ENCODE assay signal across 8 cellular contexts in genomic region chr19:11203194-11204075, GRCh38. TPM values are rescaled to one million over a fixed set of nuclear protein-coding genes. Genes with fewer than 3 reads are reported as not detected.
DNase-seq lines count a peak whose midpoint lies in the region; ATAC-seq and TF ChIP-seq lines count a peak whose summit lies in the region.

No MANE protein-coding gene starts in this region.

- intact Hi-C loops in PC-3 (cut with micrococcal nuclease) = loop anchor here (1.0 to 5.0 kb wide), 2 partner anchors 65 to 166 kb away; no protein-coding TSS in a partner anchor
- intact Hi-C loops in head of caudate nucleus (cut with DNase I) = loop anchor here (5.0 kb wide), 1 partner anchor 61 kb away; no protein-coding TSS in a partner anchor

- H3K27ac Mint-ChIP-seq in activated naive CD8-positive, alpha-beta T cell treated with anti-CD3 and anti-CD28 coated beads, Interleukin-2, amount 10 ng/mL, durations not matched to agents 7 days and 5 days = no peak overlapping the region

- H3K36me3 ChIP-seq in PC-3 (ENCODE audit: low read depth, low read length) (no peaks in the 10 kb centered on the region), parathyroid adenoma (ENCODE audit: control insufficient read depth, insufficient read depth, low read length) (no peaks in the 10 kb centered on the region)

- H3K9me2 ChIP-seq in PC-3 (replicated peaks; ENCODE audit: low read length) = no peaks in the 10 kb centered on the region

- H3K9me3 Mint-ChIP-seq in activated naive CD8-positive, alpha-beta T cell treated with anti-CD3 and anti-CD28 coated beads, Interleukin-2, amount 10 ng/mL, durations not matched to agents 7 days and 5 days = no peaks in the 10 kb centered on the region

- DNase-seq in NCI-H82 (lab: John Stamatoyannopoulos, UW) (peak; percentile 64), NCI-H82 treated with DMSO at 0.1 percent for 48 hours (lab: John Stamatoyannopoulos, UW; ENCODE audit: unreplicated experiment) (no peak), PC-3 (peak; percentile 79), head of caudate nucleus (peak in 40 of 42 donors; percentile 20 to 90 (median 66)), middle frontal gyrus (ENCODE audit: extremely low spot score, low spot score) (no peak)
- DNase-seq in activated naive CD8-positive, alpha-beta T cell treated with anti-CD3 and anti-CD28 coated beads, Interleukin-2, amount 10 ng/mL, durations not matched to agents 7 days and 5 days = no peak

- H3K4me2 ChIP-seq in PC-3 (ENCODE audit: low read length) (peak overlapping the region; percentile 16; the same call in 1 of the 2 replicates), parathyroid adenoma (ENCODE audit: low read length) (no peak overlapping the region)

- H3K4me1 ChIP-seq in PC-3 (ENCODE audit: insufficient read depth, low read length) (peaks cover 11% of the 10 kb centered on the region), parathyroid adenoma (no peaks in the 10 kb centered on the region)

- H3K27me3 ChIP-seq in PC-3 (ENCODE audit: low read length) (no peaks in the 10 kb centered on the region), parathyroid adenoma (ENCODE audit: control insufficient read depth, insufficient read depth, low read length) (no peaks in the 10 kb centered on the region)

- no peak overlapping the region for H3K4me3 Mint-ChIP-seq in activated naive CD8-positive, alpha-beta T cell treated with anti-CD3 and anti-CD28 coated beads, Interleukin-2, amount 10 ng/mL, durations not matched to agents 7 days and 5 days

- POLR2A ChIA-PET in PC-3 (lab: Charles Lee; ENCODE audit: unreplicated experiment) = interaction anchor here (0.6 kb wide), 1 partner anchor 61 kb away, joined by 20 read pairs; no protein-coding TSS in a partner anchor
- POLR2A ChIA-PET in activated naive CD8-positive, alpha-beta T cell treated with anti-CD3 and anti-CD28 coated beads, Interleukin-2, amount 10 ng/mL, durations not matched to agents 7 days and 5 days (lab: Charles Lee) = no interaction called here

- BruUV-seq in PC-3 (replicated peaks; lab: Mats Ljungman, UMichigan) = no TSS peak

- ATAC-seq in PC-3 (peak; percentile 82), HG02840 (IDR thresholded peaks at IDR 0.05; ENCODE audit: low FRiP score, unreplicated experiment) (no peak)
- peak; percentile 30 for ATAC-seq in activated naive CD8-positive, alpha-beta T cell treated with anti-CD3 and anti-CD28 coated beads, Interleukin-2, amount 10 ng/mL, durations not matched to agents 7 days and 5 days (ENCODE audit: low read depth)

- no peaks in the 10 kb centered on the region for H3K4me1 Mint-ChIP-seq in activated naive CD8-positive, alpha-beta T cell treated with anti-CD3 and anti-CD28 coated beads, Interleukin-2, amount 10 ng/mL, durations not matched to agents 7 days and 5 days

- CTCF ChIA-PET in PC-3 (lab: Charles Lee) = interaction anchor here (0.6 to 1.6 kb wide), 5 partner anchors 16 to 1259 kb away, joined by 3 to 15 read pairs (median 8); no protein-coding TSS in a partner anchor

- peak; percentile 90 for TF ChIP-seq CTCF in PC-3 (conservative IDR thresholded peaks at IDR 0.05; ENCODE audit: low read depth, low read length)
- peak; percentile 74 for TF ChIP-seq CTCF in parathyroid adenoma (IDR thresholded peaks at IDR 0.05)

- no peak overlapping the region for H3K4me3 ChIP-seq in PC-3 (ENCODE audit: low read length)
- no peak overlapping the region for H3K4me3 ChIP-seq in parathyroid adenoma (ENCODE audit: low read depth, low read length)

- H3K9me3 ChIP-seq in PC-3 (ENCODE audit: low read length) = no peaks in the 10 kb centered on the region
- H3K9me3 ChIP-seq in parathyroid adenoma (ENCODE audit: control insufficient read depth, low read length) = no peaks in the 10 kb centered on the region

- H3K27ac ChIP-seq in PC-3 (ENCODE audit: low read length) (peak overlapping the region; percentile 15; the same call in 1 of the 2 replicates), parathyroid adenoma (peak overlapping the region; percentile 39)

- H3K9ac ChIP-seq in PC-3 (ENCODE audit: low read length) (no peak overlapping the region), parathyroid adenoma (no peak overlapping the region)

- peaks cover 28% of the 10 kb centered on the region for H3K27me3 Mint-ChIP-seq in activated naive CD8-positive, alpha-beta T cell treated with anti-CD3 and anti-CD28 coated beads, Interleukin-2, amount 10 ng/mL, durations not matched to agents 7 days and 5 days

- H4K20me1 ChIP-seq in PC-3 (ENCODE audit: low read length) = no peaks in the 10 kb centered on the region

- 0 out of 2 replicates have a peak overlapping the region, but pooled peaks have one; percentile 37 for H2AFZ ChIP-seq in PC-3 (ENCODE audit: low read length)
- H2AFZ ChIP-seq in parathyroid adenoma = no peak overlapping the region

- H3F3A ChIP-seq in PC-3 (ENCODE audit: low read length, unreplicated experiment) = no peaks in the 10 kb centered on the region

- no peaks in the 10 kb centered on the region for H3K36me3 Mint-ChIP-seq in activated naive CD8-positive, alpha-beta T cell treated with anti-CD3 and anti-CD28 coated beads, Interleukin-2, amount 10 ng/mL, durations not matched to agents 7 days and 5 days

- H3K79me2 ChIP-seq in PC-3 (ENCODE audit: low read length) = no peaks in the 10 kb centered on the region
- no peaks in the 10 kb centered on the region for H3K79me2 ChIP-seq in parathyroid adenoma

RNA-seq across cellular contexts. Expression of gene KANK2, which starts 6.1 kb away (rescaled TPM):
- total RNA-seq in PC-3 (2014; rRNA removed) = 96.6 and 98.4 TPM in 2 replicates
- total RNA-seq in activated naive CD8-positive, alpha-beta T cell treated with anti-CD3 and anti-CD28 coated beads, Interleukin-2, amount 10 ng/mL, durations not matched to agents 7 days and 5 days = 1 to 10 TPM; 5.3 to 7.9 TPM

RNA-seq across cellular contexts. Expression of gene ANGPTL8, which starts 36.0 kb away (rescaled TPM):
- total RNA-seq in PC-3 (2014; rRNA removed) = not detected in 2 replicates
- total RNA-seq in activated naive CD8-positive, alpha-beta T cell treated with anti-CD3 and anti-CD28 coated beads, Interleukin-2, amount 10 ng/mL, durations not matched to agents 7 days and 5 days = not detected

RNA-seq across cellular contexts. Expression of gene SPC24, which starts 47.9 kb away (rescaled TPM):
- total RNA-seq in PC-3 (2014; rRNA removed) = 136 and 142 TPM in 2 replicates
- total RNA-seq in activated naive CD8-positive, alpha-beta T cell treated with anti-CD3 and anti-CD28 coated beads, Interleukin-2, amount 10 ng/mL, durations not matched to agents 7 days and 5 days = 10 to 100 TPM; 63.0 to 65.4 TPM

RNA-seq across cellular contexts. Expression of gene DOCK6, which starts 58.9 kb away (rescaled TPM):
- total RNA-seq in PC-3 (2014; rRNA removed) = 28.0 and 29.4 TPM in 2 replicates
- total RNA-seq in activated naive CD8-positive, alpha-beta T cell treated with anti-CD3 and anti-CD28 coated beads, Interleukin-2, amount 10 ng/mL, durations not matched to agents 7 days and 5 days = under 1 TPM; 0.43 to 0.72 TPM

Comparison
In these comparisons a context has a peak if more than half of its experiments do, and no peak if none do; other contexts are left out.
1. DNase-seq: peak in NCI-H82 (single experiment), PC-3 (single experiment) and head of caudate nucleus (40 of 42); none in NCI-H82 treated with DMSO at 0.1 percent for 48 hours (single experiment), activated naive CD8-positive, alpha-beta T cell treated with anti-CD3 and anti-CD28 coated beads, Interleukin-2, amount 10 ng/mL, durations not matched to agents 7 days and 5 days (single experiment) and middle frontal gyrus (single experiment).
2. RNA of gene KANK2, which starts 6.1 kb away (total RNA-seq): 96.6 to 98.4 TPM in PC-3; 5.3 to 7.9 TPM in activated naive CD8-positive, alpha-beta T cell treated with anti-CD3 and anti-CD28 coated beads, Interleukin-2, amount 10 ng/mL, durations not matched to agents 7 days and 5 days; every median in the first group is over 10 times any median in the second.